Comparison of ENCODE assay signal across 12 cellular contexts in the genomic region with DNA sequence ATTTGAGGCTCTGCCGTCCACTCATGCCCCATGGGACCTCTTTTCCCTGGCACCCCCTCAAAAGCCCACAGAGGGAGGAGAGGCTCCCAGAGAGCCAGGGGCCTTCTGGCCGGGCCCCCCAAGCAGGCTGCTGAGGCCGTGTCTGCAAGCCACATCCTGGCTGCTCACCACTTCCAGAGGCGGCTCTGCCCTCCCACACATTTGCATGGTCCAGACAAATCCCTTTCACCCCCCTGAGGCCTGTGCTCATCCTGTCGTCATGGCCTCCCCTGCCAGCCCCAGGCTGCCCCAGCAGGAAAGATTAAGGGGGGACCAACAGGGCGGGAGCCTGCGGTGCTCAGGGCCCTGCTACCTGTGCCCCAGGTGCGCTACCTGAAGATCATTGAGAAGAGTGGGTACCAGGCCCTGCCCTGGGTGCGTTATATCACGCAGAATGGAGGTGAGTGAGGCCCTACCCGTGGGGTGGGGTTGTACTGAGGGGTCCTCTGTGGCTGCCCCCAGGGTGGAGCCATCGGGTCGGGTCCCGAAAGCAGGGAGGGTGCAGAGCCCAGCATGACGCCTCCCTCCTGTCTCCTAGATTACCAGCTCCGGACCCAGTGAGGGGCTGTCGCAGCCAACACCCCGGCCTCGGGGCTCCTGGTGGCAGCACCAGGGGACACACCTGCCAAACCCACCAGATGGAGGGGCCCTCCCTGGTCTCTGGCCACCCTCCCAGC.
"Had no signal": no experiment of that assay in that cellular context is flagged by ENCODE, and none has a peak within 500 bp of the region (broad histone marks: within the 10 kb centered on the region; RNA-seq: fewer than 3 reads in every experiment).

No MANE protein-coding gene starts in this region.

- H3K4me1 Mint-ChIP-seq: neural crest cell had no signal

- H3K27me3 Mint-ChIP-seq: stimulated activated naive CD8-positive, alpha-beta T cell treated with anti-CD3 and anti-CD28 coated beads, Interleukin-15, Interleukin-2, amounts not matched to agents 100 ng/mL and 50 ng/mL, for 24 hours had no signal

- DNase-seq: activated CD4-positive, alpha-beta T cell treated with anti-CD3 and anti-CD28 coated beads for 4 hours; activated naive CD4-positive, alpha-beta T cell; activated T-cell treated with anti-CD3 and anti-CD28 coated beads, Interleukin-2, amount 50 U/mL, for 48 hours; adrenal gland; caudate nucleus; cortex of kidney; effector memory CD4-positive, alpha-beta T cell; small intestine; SW 1271; T-helper 9 cell had no signal

- H3K27ac Mint-ChIP-seq: stimulated activated naive CD8-positive, alpha-beta T cell treated with anti-CD3 and anti-CD28 coated beads, Interleukin-15, Interleukin-2, amounts not matched to agents 100 ng/mL and 50 ng/mL, for 24 hours had no signal

- H3K4me3 Mint-ChIP-seq: neural crest cell; stimulated activated naive CD8-positive, alpha-beta T cell treated with anti-CD3 and anti-CD28 coated beads, Interleukin-15, Interleukin-2, amounts not matched to agents 100 ng/mL and 50 ng/mL, for 24 hours had no signal
